8 cellular contexts compared by ENCODE assay signal in the genomic region with DNA sequence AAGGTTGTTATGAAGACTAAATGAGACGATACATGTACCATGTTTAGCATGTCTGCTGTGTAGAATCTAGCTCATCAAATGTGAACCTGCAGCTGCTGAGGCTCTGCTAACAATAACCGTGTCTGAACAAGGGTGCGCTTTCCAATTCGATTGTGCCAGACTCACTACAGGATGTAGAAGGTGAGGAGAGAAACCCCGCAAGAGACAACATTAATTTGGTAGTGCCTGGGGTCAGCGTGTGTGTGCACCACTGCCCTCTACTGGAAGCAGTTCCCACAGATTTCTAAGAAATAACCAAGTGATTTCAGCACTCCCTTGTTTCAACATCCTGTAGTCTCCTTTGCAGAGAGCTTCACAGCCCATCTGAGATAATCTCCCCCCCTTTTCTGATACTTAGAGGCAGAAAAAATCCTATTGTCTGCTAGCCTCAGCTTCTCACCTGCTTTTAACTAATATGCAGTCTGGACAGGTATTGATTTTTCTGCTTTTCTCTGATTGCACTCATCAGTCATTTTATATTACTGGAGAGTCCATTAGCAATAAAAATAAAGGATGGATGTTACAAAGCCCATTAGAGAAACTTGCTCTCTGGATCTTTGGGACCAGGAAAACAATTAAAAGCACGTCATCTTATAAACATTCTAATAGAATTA.
A peak's percentile ranks its signal among the peaks of the same experiment; 100 is the strongest.
DNase-seq lines count a peak whose midpoint lies in the region; ATAC-seq and TF ChIP-seq lines count a peak whose summit lies in the region.

No MANE protein-coding gene starts in this region.

- H3K27ac ChIP-seq in C4-2B, result no peak overlapping the region
- no peak overlapping the region for H3K27ac ChIP-seq in SK-N-SH (ENCODE audit: low read depth in 2 of 2, low read length in 1 of 2)

- H3K4me3 Mint-ChIP-seq in activated naive CD4-positive, alpha-beta T cell treated with anti-CD3 and anti-CD28 coated beads for 36 hours, result no peak overlapping the region

- peaks cover 9% of the 10 kb centered on the region; the same call in 1 of the 2 replicates for H3K27me3 ChIP-seq in SK-N-SH (ENCODE audit: insufficient read depth)

- H3K9ac ChIP-seq in SK-N-SH, result no peak overlapping the region

- TF ChIP-seq EP300 in SK-N-SH (IDR thresholded peaks at IDR 0.05; ENCODE audit: borderline replicate concordance in 1 of 2, low read depth in 1 of 2, low read length in 1 of 2), result no peak

- peak overlapping the region; percentile 70 for H3K27ac Mint-ChIP-seq in activated naive CD4-positive, alpha-beta T cell treated with anti-CD3 and anti-CD28 coated beads for 36 hours

- POLR2A ChIA-PET in SK-N-SH (lab: Yijun Ruan, JAX), result no interaction called here

- ATAC-seq in GM19452 (IDR thresholded peaks at IDR 0.05; ENCODE audit: unreplicated experiment) (peak; percentile 60), HG03095 (IDR thresholded peaks at IDR 0.05; ENCODE audit: unreplicated experiment) (no peak)

- no peaks in the 10 kb centered on the region for H3K27me3 Mint-ChIP-seq in activated naive CD4-positive, alpha-beta T cell treated with anti-CD3 and anti-CD28 coated beads for 36 hours (ENCODE audit: low read depth)

- CTCF ChIA-PET in SK-N-SH (lab: Yijun Ruan, JAX), result interaction anchor here (0.5 to 3.0 kb wide), 71 partner anchors 9 to 488 kb away, joined by 3 to 35 read pairs (median 5); a partner anchor contains a TSS
- CTCF ChIA-PET in activated naive CD4-positive, alpha-beta T cell treated with anti-CD3 and anti-CD28 coated beads for 36 hours (lab: Charles Lee), result interaction anchor here (0.7 to 4.1 kb wide), 43 partner anchors 9 to 453 kb away, joined by 3 to 71 read pairs (median 6); no protein-coding TSS in a partner anchor

- peaks cover 0 to 14% of the 10 kb centered on the region in 2 experiments; a peak in 1 of 4 replicates for H3K4me1 ChIP-seq in SK-N-SH (ENCODE audit: control insufficient read depth in 1 of 2, insufficient read depth in 2 of 2, low read depth in 1 of 2, low read length in 1 of 2)

- no peaks in the 10 kb centered on the region for H4K20me1 ChIP-seq in SK-N-SH (ENCODE audit: insufficient read depth)

- H3K4me3 ChIP-seq in SK-N-SH (ENCODE audit: low read depth in 2 of 2, low read length in 1 of 2), result no peak overlapping the region; a peak in 1 of 4 replicates

- TF ChIP-seq RAD21 in SK-N-SH (IDR thresholded peaks at IDR 0.05; ENCODE audit: low read length), result peak; percentile 85

- no peaks in the 10 kb centered on the region for H3K36me3 ChIP-seq in SK-N-SH (replicated peaks in 1 of 2; ENCODE audit: control insufficient read depth in 1 of 2, insufficient read depth in 2 of 2, low read length in 1 of 2)

- no peak overlapping the region for H2AFZ ChIP-seq in SK-N-SH (ENCODE audit: low read depth)

- intact Hi-C loops in activated naive CD4-positive, alpha-beta T cell treated with anti-CD3 and anti-CD28 coated beads for 36 hours (cut with micrococcal nuclease), result loop anchor here (1.0 to 5.0 kb wide), 8 partner anchors 46 to 453 kb away; a partner anchor contains a TSS
- intact Hi-C loops in head of caudate nucleus (cut with DNase I), result loop anchor here (10.0 kb wide), 1 partner anchor 419 kb away; no protein-coding TSS in a partner anchor

- H3K9me3 ChIP-seq in SK-N-SH, result no peaks in the 10 kb centered on the region

- 41% methylated on average over 7 of the region's 7 CpGs for WGBS in SK-N-SH (ENCODE audit: low lambda C conversion rate)

- no peaks in the 10 kb centered on the region for H3K36me3 Mint-ChIP-seq in activated naive CD4-positive, alpha-beta T cell treated with anti-CD3 and anti-CD28 coated beads for 36 hours (ENCODE audit: low read depth)

- H3K9me2 ChIP-seq in SK-N-SH, result no peaks in the 10 kb centered on the region

- DNase-seq in LoVo (ENCODE audit: low spot score) (peak; percentile 40), SK-N-SH (peak; percentile 61), head of caudate nucleus (peak in 41 of 42 donors; percentile 19 to 86 (median 62)), renal cortical epithelial cell (ENCODE audit: low read depth) (peak; percentile 63)
- DNase-seq in activated naive CD4-positive, alpha-beta T cell treated with anti-CD3 and anti-CD28 coated beads for 36 hours, result peak; percentile 92

- peaks cover 2% of the 10 kb centered on the region for H3F3A ChIP-seq in SK-N-SH (replicated peaks; ENCODE audit: insufficient read depth)

- H3K4me1 Mint-ChIP-seq in activated naive CD4-positive, alpha-beta T cell treated with anti-CD3 and anti-CD28 coated beads for 36 hours (ENCODE audit: low read depth), result peaks cover 78% of the 10 kb centered on the region

- TF ChIP-seq CTCF in C4-2B (conservative IDR thresholded peaks at IDR 0.05) (peak; percentile 51), SK-N-SH (IDR thresholded peaks at IDR 0.05) (peak; percentile 89)

- H3K79me2 ChIP-seq in SK-N-SH (ENCODE audit: insufficient read depth), result no peaks in the 10 kb centered on the region

- no peaks in the 10 kb centered on the region for H3K9me3 Mint-ChIP-seq in activated naive CD4-positive, alpha-beta T cell treated with anti-CD3 and anti-CD28 coated beads for 36 hours

- no peak overlapping the region for H3K4me2 ChIP-seq in SK-N-SH

TF ChIP-seq in SK-N-SH, 30 proteins besides CTCF, POLR2A, EP300 and RAD21:
- peak; percentile 88 for TF ChIP-seq SMC3 (IDR thresholded peaks at IDR 0.05; ENCODE audit: low read depth, low read length)
- TF ChIP-seq GATA2 (CRISPR knock-in tag; IDR thresholded peaks at IDR 0.05), result no peak
- TF ChIP-seq TEAD4 (IDR thresholded peaks at IDR 0.05; ENCODE audit: borderline replicate concordance, insufficient read depth), result no peak
- TF ChIP-seq FOXJ3 (CRISPR knock-in tag; IDR thresholded peaks at IDR 0.05), result no peak
- TF ChIP-seq FOSL2 (IDR thresholded peaks at IDR 0.05; ENCODE audit: borderline replicate concordance, low read depth), result no peak
- no peak for TF ChIP-seq RXRA (IDR thresholded peaks at IDR 0.05; ENCODE audit: borderline replicate concordance, low read depth)
- TF ChIP-seq, protein P1, sequence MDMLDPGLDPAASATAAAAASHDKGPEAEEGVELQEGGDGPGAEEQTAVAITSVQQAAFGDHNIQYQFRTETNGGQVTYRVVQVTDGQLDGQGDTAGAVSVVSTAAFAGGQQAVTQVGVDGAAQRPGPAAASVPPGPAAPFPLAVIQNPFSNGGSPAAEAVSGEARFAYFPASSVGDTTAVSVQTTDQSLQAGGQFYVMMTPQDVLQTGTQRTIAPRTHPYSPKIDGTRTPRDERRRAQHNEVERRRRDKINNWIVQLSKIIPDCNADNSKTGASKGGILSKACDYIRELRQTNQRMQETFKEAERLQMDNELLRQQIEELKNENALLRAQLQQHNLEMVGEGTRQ (IDR thresholded peaks at IDR 0.05; ENCODE audit: borderline replicate concordance, low read depth, low read length), result no peak
- TF ChIP-seq POLR2AphosphoS5 (IDR thresholded peaks at IDR 0.05; ENCODE audit: low read depth, low read length), result no peak
- TF ChIP-seq, protein P2, sequence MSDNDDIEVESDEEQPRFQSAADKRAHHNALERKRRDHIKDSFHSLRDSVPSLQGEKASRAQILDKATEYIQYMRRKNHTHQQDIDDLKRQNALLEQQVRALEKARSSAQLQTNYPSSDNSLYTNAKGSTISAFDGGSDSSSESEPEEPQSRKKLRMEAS (IDR thresholded peaks at IDR 0.05; ENCODE audit: low read depth), result no peak
- TF ChIP-seq EZH2phosphoT487 (IDR thresholded peaks at IDR 0.05; ENCODE audit: borderline replicate concordance, low read depth), result no peak
- peak; percentile 22 for TF ChIP-seq CHD2 (IDR thresholded peaks at IDR 0.05; ENCODE audit: low read length, partially characterized antibody)
- TF ChIP-seq RCOR1 (IDR thresholded peaks at IDR 0.05; ENCODE audit: low read length), result peak; percentile 28; the same call in 1 of the 2 replicates

Comparison
In these comparisons a context has a peak if more than half of its experiments do, and no peak if none do; other contexts are left out.
1. DNase-seq: peak in every context shown above with its lines; median percentile 92 in activated naive CD4-positive, alpha-beta T cell treated with anti-CD3 and anti-CD28 coated beads for 36 hours; 63 in renal cortical epithelial cell; 62 in head of caudate nucleus; 61 in SK-N-SH; 40 in LoVo.